1 cellular context compared by ENCODE assay signal in the genomic region with DNA sequence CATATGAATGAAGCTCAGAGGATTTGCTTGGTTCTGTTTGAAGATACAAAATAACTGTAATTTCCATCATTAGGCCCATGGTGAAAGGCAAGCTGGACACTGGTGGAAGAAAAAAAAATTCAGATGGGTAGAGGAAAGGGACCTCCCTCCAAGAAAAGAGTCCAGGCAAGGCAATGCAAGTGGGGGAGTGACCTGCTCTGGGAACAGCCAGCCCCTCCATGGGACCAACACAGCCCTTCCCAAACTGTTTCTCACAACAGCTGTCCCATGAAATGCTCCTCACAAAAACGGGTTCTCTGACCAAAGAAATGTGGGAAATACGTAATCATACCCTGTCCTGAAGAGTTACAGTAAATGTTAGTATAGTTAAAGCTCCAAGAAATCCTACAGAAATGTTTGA.
TF ChIP-seq lines count a peak whose summit lies in the region.

No MANE protein-coding gene starts in this region.

TF ChIP-seq in H1, 55 proteins besides CTCF, POLR2A, EP300 and RAD21:
- TF ChIP-seq, protein P1, sequence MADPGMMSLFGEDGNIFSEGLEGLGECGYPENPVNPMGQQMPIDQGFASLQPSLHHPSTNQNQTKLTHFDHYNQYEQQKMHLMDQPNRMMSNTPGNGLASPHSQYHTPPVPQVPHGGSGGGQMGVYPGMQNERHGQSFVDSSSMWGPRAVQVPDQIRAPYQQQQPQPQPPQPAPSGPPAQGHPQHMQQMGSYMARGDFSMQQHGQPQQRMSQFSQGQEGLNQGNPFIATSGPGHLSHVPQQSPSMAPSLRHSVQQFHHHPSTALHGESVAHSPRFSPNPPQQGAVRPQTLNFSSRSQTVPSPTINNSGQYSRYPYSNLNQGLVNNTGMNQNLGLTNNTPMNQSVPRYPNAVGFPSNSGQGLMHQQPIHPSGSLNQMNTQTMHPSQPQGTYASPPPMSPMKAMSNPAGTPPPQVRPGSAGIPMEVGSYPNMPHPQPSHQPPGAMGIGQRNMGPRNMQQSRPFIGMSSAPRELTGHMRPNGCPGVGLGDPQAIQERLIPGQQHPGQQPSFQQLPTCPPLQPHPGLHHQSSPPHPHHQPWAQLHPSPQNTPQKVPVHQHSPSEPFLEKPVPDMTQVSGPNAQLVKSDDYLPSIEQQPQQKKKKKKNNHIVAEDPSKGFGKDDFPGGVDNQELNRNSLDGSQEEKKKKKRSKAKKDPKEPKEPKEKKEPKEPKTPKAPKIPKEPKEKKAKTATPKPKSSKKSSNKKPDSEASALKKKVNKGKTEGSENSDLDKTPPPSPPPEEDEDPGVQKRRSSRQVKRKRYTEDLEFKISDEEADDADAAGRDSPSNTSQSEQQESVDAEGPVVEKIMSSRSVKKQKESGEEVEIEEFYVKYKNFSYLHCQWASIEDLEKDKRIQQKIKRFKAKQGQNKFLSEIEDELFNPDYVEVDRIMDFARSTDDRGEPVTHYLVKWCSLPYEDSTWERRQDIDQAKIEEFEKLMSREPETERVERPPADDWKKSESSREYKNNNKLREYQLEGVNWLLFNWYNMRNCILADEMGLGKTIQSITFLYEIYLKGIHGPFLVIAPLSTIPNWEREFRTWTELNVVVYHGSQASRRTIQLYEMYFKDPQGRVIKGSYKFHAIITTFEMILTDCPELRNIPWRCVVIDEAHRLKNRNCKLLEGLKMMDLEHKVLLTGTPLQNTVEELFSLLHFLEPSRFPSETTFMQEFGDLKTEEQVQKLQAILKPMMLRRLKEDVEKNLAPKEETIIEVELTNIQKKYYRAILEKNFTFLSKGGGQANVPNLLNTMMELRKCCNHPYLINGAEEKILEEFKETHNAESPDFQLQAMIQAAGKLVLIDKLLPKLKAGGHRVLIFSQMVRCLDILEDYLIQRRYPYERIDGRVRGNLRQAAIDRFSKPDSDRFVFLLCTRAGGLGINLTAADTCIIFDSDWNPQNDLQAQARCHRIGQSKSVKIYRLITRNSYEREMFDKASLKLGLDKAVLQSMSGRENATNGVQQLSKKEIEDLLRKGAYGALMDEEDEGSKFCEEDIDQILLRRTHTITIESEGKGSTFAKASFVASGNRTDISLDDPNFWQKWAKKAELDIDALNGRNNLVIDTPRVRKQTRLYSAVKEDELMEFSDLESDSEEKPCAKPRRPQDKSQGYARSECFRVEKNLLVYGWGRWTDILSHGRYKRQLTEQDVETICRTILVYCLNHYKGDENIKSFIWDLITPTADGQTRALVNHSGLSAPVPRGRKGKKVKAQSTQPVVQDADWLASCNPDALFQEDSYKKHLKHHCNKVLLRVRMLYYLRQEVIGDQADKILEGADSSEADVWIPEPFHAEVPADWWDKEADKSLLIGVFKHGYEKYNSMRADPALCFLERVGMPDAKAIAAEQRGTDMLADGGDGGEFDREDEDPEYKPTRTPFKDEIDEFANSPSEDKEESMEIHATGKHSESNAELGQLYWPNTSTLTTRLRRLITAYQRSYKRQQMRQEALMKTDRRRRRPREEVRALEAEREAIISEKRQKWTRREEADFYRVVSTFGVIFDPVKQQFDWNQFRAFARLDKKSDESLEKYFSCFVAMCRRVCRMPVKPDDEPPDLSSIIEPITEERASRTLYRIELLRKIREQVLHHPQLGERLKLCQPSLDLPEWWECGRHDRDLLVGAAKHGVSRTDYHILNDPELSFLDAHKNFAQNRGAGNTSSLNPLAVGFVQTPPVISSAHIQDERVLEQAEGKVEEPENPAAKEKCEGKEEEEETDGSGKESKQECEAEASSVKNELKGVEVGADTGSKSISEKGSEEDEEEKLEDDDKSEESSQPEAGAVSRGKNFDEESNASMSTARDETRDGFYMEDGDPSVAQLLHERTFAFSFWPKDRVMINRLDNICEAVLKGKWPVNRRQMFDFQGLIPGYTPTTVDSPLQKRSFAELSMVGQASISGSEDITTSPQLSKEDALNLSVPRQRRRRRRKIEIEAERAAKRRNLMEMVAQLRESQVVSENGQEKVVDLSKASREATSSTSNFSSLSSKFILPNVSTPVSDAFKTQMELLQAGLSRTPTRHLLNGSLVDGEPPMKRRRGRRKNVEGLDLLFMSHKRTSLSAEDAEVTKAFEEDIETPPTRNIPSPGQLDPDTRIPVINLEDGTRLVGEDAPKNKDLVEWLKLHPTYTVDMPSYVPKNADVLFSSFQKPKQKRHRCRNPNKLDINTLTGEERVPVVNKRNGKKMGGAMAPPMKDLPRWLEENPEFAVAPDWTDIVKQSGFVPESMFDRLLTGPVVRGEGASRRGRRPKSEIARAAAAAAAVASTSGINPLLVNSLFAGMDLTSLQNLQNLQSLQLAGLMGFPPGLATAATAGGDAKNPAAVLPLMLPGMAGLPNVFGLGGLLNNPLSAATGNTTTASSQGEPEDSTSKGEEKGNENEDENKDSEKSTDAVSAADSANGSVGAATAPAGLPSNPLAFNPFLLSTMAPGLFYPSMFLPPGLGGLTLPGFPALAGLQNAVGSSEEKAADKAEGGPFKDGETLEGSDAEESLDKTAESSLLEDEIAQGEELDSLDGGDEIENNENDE (IDR thresholded peaks at IDR 0.05; ENCODE audit: insufficient replicate concordance, low read length) = no peak
- TF ChIP-seq BRCA1 (IDR thresholded peaks at IDR 0.05; ENCODE audit: low read depth, low read length) (no peak), PHF8 (conservative IDR thresholded peaks at IDR 0.05; ENCODE audit: low read depth, low read length) (no peak), MAX (IDR thresholded peaks at IDR 0.05) (no peak), CEBPB (IDR thresholded peaks at IDR 0.05; ENCODE audit: low read depth, low read length) (no peak), POLR2AphosphoS5 (IDR thresholded peaks at IDR 0.05; ENCODE audit: low read depth, low read length) (no peak), EGR1 (IDR thresholded peaks at IDR 0.05; ENCODE audit: borderline replicate concordance, low read depth, low read length) (no peak), TBP (IDR thresholded peaks at IDR 0.05; ENCODE audit: low read depth, low read length) (no peak), SRF (IDR thresholded peaks at IDR 0.05; ENCODE audit: low read depth, low read length) (no peak), KDM5A (IDR thresholded peaks at IDR 0.05; ENCODE audit: low read length) (no peak), SAP30 (IDR thresholded peaks at IDR 0.05; ENCODE audit: insufficient read depth, insufficient replicate concordance, low read length) (no peak), SP2 (IDR thresholded peaks at IDR 0.05; ENCODE audit: low read length) (no peak), MAFK (IDR thresholded peaks at IDR 0.05; ENCODE audit: low read depth, low read length) (no peak), SUZ12 (IDR thresholded peaks at IDR 0.05; ENCODE audit: low read length) (no peak), RXRA (IDR thresholded peaks at IDR 0.05; ENCODE audit: insufficient read depth, low read depth, low read length) (no peak), RFX5 (IDR thresholded peaks at IDR 0.05; ENCODE audit: borderline replicate concordance, low read depth, low read length) (no peak), NANOG (IDR thresholded peaks at IDR 0.05; ENCODE audit: insufficient read depth, low read depth, low read length, poor library complexity, severe bottlenecking) (no peak)
